1 cellular context compared by ENCODE assay signal in the genomic region with DNA sequence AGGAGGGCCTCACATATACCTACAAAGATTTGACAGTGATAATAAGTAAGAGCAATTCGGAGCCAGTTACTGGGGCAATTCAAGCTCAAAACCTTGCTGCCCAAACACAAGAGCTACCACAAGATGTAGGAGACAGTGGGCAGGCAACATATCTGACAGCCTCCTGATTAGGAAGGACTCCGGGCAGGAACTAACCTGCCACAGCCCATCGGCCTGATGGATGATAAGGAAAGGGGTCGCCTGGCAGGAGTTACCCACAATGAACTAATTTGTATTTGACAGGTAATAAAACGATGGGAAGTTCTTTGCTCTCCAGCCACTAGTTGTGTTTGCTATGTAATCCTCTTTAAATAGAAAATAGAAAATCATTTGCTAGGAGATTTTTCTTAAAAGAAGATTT.
TF ChIP-seq lines count a peak whose summit lies in the region.

No MANE protein-coding gene starts in this region.

TF ChIP-seq in WTC11, 78 proteins besides CTCF, POLR2A, EP300 and RAD21 (continued from another document):
- TF ChIP-seq, protein P1, sequence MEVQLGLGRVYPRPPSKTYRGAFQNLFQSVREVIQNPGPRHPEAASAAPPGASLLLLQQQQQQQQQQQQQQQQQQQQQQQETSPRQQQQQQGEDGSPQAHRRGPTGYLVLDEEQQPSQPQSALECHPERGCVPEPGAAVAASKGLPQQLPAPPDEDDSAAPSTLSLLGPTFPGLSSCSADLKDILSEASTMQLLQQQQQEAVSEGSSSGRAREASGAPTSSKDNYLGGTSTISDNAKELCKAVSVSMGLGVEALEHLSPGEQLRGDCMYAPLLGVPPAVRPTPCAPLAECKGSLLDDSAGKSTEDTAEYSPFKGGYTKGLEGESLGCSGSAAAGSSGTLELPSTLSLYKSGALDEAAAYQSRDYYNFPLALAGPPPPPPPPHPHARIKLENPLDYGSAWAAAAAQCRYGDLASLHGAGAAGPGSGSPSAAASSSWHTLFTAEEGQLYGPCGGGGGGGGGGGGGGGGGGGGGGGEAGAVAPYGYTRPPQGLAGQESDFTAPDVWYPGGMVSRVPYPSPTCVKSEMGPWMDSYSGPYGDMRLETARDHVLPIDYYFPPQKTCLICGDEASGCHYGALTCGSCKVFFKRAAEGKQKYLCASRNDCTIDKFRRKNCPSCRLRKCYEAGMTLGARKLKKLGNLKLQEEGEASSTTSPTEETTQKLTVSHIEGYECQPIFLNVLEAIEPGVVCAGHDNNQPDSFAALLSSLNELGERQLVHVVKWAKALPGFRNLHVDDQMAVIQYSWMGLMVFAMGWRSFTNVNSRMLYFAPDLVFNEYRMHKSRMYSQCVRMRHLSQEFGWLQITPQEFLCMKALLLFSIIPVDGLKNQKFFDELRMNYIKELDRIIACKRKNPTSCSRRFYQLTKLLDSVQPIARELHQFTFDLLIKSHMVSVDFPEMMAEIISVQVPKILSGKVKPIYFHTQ (CRISPR knock-in tag; IDR thresholded peaks at IDR 0.05): no peak
- TF ChIP-seq RELA (CRISPR knock-in tag; IDR thresholded peaks at IDR 0.05; ENCODE audit: borderline replicate concordance): no peak
- no peak for TF ChIP-seq ZNF317 (CRISPR knock-in tag; IDR thresholded peaks at IDR 0.05; ENCODE audit: borderline replicate concordance, low read depth)
- TF ChIP-seq ATF1 (CRISPR knock-in tag; IDR thresholded peaks at IDR 0.05): no peak
- TF ChIP-seq ATF6 (CRISPR knock-in tag; IDR thresholded peaks at IDR 0.05): no peak
TF ChIP-seq in WTC11: peak in this region for 0.
